20 cellular contexts compared by ENCODE assay signal in genomic region chr2:47128705-47129104, GRCh38. TPM values are rescaled to one million over a fixed set of nuclear protein-coding genes. Genes with fewer than 3 reads are reported as not detected.
DNase-seq lines count a peak whose midpoint lies in the region; ATAC-seq and TF ChIP-seq lines count a peak whose summit lies in the region.
"Had no signal": no experiment of that assay in that cellular context is flagged by ENCODE, and none has a peak within 500 bp of the region (broad histone marks: within the 10 kb centered on the region; RNA-seq: fewer than 3 reads in every experiment).

No MANE protein-coding gene starts in this region.

- H3K9me3 Mint-ChIP-seq in endodermal cell, result peaks cover 12% of the 10 kb centered on the region
- no peaks in the 10 kb centered on the region for H3K9me3 Mint-ChIP-seq in activated CD8-positive, alpha-beta T cell treated with anti-CD3 and anti-CD28 coated beads, Interleukin-2, amount 10 ng/mL, durations not matched to agents 7 days and 5 days (ENCODE audit: insufficient read depth)

- CTCF ChIA-PET in IMR-90 (lab: Yijun Ruan, JAX), result no interaction called here
- CTCF ChIA-PET in activated CD8-positive, alpha-beta T cell treated with anti-CD3 and anti-CD28 coated beads, Interleukin-2, amount 10 ng/mL, durations not matched to agents 7 days and 5 days (lab: Charles Lee), result interaction anchor here (0.6 kb wide), 1 partner anchor 142 kb away, joined by 3 read pairs; no protein-coding TSS in a partner anchor

- no peak overlapping the region for H2AK9ac ChIP-seq in IMR-90 (replicated peaks; ENCODE audit: low read depth, low read length, poor library complexity)

- no peak overlapping the region for H2BK120ac ChIP-seq in IMR-90 (ENCODE audit: low read depth, low read length)
- H2BK120ac ChIP-seq in neuronal stem cell (ENCODE audit: low read depth, low read length), result no peak overlapping the region

- WGBS in IMR-90 (ENCODE audit: extremely low coverage in 2 of 2, insufficient read length in 1 of 2), 2 experiments, result 100% methylated on average over 1 of the region's 2 CpGs; no CpG with 5 or more reads in 1 of the 2 experiments
- WGBS in endodermal cell (ENCODE audit: insufficient coverage in 1 of 2, insufficient read length in 1 of 2), 2 experiments, result 95 to 100% methylated on average over 1 to 2 of the region's 2 CpGs
- WGBS in neuronal stem cell (ENCODE audit: extremely low coverage in 2 of 2, insufficient read length in 2 of 2, insufficient replicate concordance in 1 of 2), 2 donors, result no CpG with 5 or more reads among the region's 2 CpGs

- peaks cover 18% of the 10 kb centered on the region for H3K4me1 Mint-ChIP-seq in endodermal cell
- no peaks in the 10 kb centered on the region for H3K4me1 Mint-ChIP-seq in activated CD8-positive, alpha-beta T cell treated with anti-CD3 and anti-CD28 coated beads, Interleukin-2, amount 10 ng/mL, durations not matched to agents 7 days and 5 days (ENCODE audit: low read depth)
- H3K4me1 Mint-ChIP-seq: CD4-positive, alpha-beta memory T cell had no signal

- H2AK5ac ChIP-seq in IMR-90 (ENCODE audit: low read depth, low read length) (0 out of 2 replicates have a peak overlapping the region, but pooled peaks have one; percentile 3), neuronal stem cell (ENCODE audit: low read depth, low read length) (no peak overlapping the region)

- H3K36me3 Mint-ChIP-seq in endodermal cell (ENCODE audit: low read depth), result peaks cover 4% of the 10 kb centered on the region
- H3K36me3 Mint-ChIP-seq in activated CD8-positive, alpha-beta T cell treated with anti-CD3 and anti-CD28 coated beads, Interleukin-2, amount 10 ng/mL, durations not matched to agents 7 days and 5 days (ENCODE audit: low read depth), result no peaks in the 10 kb centered on the region
- H3K36me3 Mint-ChIP-seq: CD4-positive, alpha-beta memory T cell had no signal

- no peak overlapping the region for H3K4me2 ChIP-seq in IMR-90 (ENCODE audit: low read depth, low read length)
- no peak overlapping the region for H3K4me2 ChIP-seq in neuronal stem cell (ENCODE audit: insufficient read depth, low read length, poor library complexity, severe bottlenecking)

- H3K27ac ChIP-seq in IMR-90 (ENCODE audit: insufficient read depth, low read length) (no peak overlapping the region), endodermal cell (ENCODE audit: low read depth, low read length) (no peak overlapping the region), neuronal stem cell (replicated peaks; ENCODE audit: low read length) (no peak overlapping the region)

- H4K8ac ChIP-seq in IMR-90 (ENCODE audit: low read depth in 2 of 2, low read length in 2 of 2), result no peak overlapping the region
- no peak overlapping the region for H4K8ac ChIP-seq in neuronal stem cell (ENCODE audit: low read depth, low read length)

- H3K23ac ChIP-seq in IMR-90 (ENCODE audit: low read depth, low read length) (no peak overlapping the region), neuronal stem cell (ENCODE audit: low read depth, low read length, poor library complexity) (no peak overlapping the region)

- TF ChIP-seq CTCF in IMR-90 (conservative IDR thresholded peaks at IDR 0.05; ENCODE audit: low read depth, low read length) (no peak), endodermal cell (conservative IDR thresholded peaks at IDR 0.05) (no peak)

- H3K4ac ChIP-seq in IMR-90 (ENCODE audit: low read depth, low read length) (no peak overlapping the region), neuronal stem cell (ENCODE audit: low read length) (no peak overlapping the region)

- H2BK12ac ChIP-seq in neuronal stem cell (ENCODE audit: low read length), result no peak overlapping the region

- ATAC-seq in IMR-90 (ENCODE audit: low read depth), result no peak
- no peak for ATAC-seq in activated CD8-positive, alpha-beta T cell treated with anti-CD3 and anti-CD28 coated beads, Interleukin-2, amount 10 ng/mL, durations not matched to agents 7 days and 5 days
- no peak for ATAC-seq in GM18858 (IDR thresholded peaks at IDR 0.05; ENCODE audit: unreplicated experiment)
- ATAC-seq: PC-3, SK-N-SH treated with all-trans-retinoic acid at 6 μM for 48 hours had no signal

- H3K9me3 ChIP-seq in IMR-90 (ENCODE audit: control insufficient read depth, insufficient read depth, low read length) (0 out of 2 replicates have a peak, but pooled peaks cover 2% of the 10 kb centered on the region), endodermal cell (ENCODE audit: control insufficient read depth, low read length) (no peaks in the 10 kb centered on the region), neuronal stem cell (replicated peaks in 1 of 2; ENCODE audit: control insufficient read depth in 2 of 2, insufficient read depth in 1 of 2, low read depth in 1 of 2, low read length in 2 of 2) (peaks cover 0 to 5% of the 10 kb centered on the region in 2 donors)

- no peak overlapping the region for H2BK15ac ChIP-seq in IMR-90 (ENCODE audit: low read depth, low read length)
- H2BK15ac ChIP-seq in neuronal stem cell (ENCODE audit: low read length), result peak overlapping the region; percentile 49

- H3K9me1 ChIP-seq in IMR-90 (ENCODE audit: insufficient read depth, low read length), result peaks cover 2% of the 10 kb centered on the region; the same call in 1 of the 2 replicates

- no peaks in the 10 kb centered on the region for H3K4me1 ChIP-seq in IMR-90 (ENCODE audit: control insufficient read depth, insufficient read depth, low read length)
- H3K4me1 ChIP-seq in endodermal cell (ENCODE audit: control insufficient read depth, insufficient read depth, low read length), result no peaks in the 10 kb centered on the region
- peaks cover 4% of the 10 kb centered on the region in 2 donors for H3K4me1 ChIP-seq in neuronal stem cell (ENCODE audit: control insufficient read depth in 2 of 2, insufficient read depth in 1 of 2, low read depth in 1 of 2, low read length in 2 of 2)

- no peaks in the 10 kb centered on the region for H4K20me1 ChIP-seq in IMR-90 (ENCODE audit: insufficient read depth, low read length)

- H2AFZ ChIP-seq in IMR-90 (replicated peaks; ENCODE audit: low read length, poor library complexity) (no peak overlapping the region), neuronal stem cell (ENCODE audit: low read length) (peak overlapping the region; percentile 43)

- peak overlapping the region; percentile 10 for H3K27ac Mint-ChIP-seq in endodermal cell
- no peak overlapping the region for H3K27ac Mint-ChIP-seq in activated CD8-positive, alpha-beta T cell treated with anti-CD3 and anti-CD28 coated beads, Interleukin-2, amount 10 ng/mL, durations not matched to agents 7 days and 5 days
- H3K27ac Mint-ChIP-seq: CD4-positive, alpha-beta memory T cell had no signal

- intact Hi-C loops in IMR-90 (cut with micrococcal nuclease), result loop anchor here (5.0 kb wide), 1 partner anchor 36 kb away; no protein-coding TSS in a partner anchor

- no peak overlapping the region for H4K5ac ChIP-seq in IMR-90 (ENCODE audit: low read depth, low read length)

- no peaks in the 10 kb centered on the region for H3K27me3 ChIP-seq in IMR-90 (ENCODE audit: control insufficient read depth, insufficient read depth, low read length)
- no peaks in the 10 kb centered on the region for H3K27me3 ChIP-seq in endodermal cell (ENCODE audit: control insufficient read depth, insufficient read depth, low read length, poor library complexity, severe bottlenecking)
- H3K27me3 ChIP-seq in neuronal stem cell (ENCODE audit: control insufficient read depth in 3 of 3, insufficient read depth in 3 of 3, low read depth in 1 of 3, low read length in 3 of 3), result no peaks in the 10 kb centered on the region

- no peak overlapping the region for H3K4me3 Mint-ChIP-seq in endodermal cell
- no peak overlapping the region for H3K4me3 Mint-ChIP-seq in activated CD8-positive, alpha-beta T cell treated with anti-CD3 and anti-CD28 coated beads, Interleukin-2, amount 10 ng/mL, durations not matched to agents 7 days and 5 days
- H3K4me3 Mint-ChIP-seq: CD4-positive, alpha-beta memory T cell had no signal

- H3K9ac ChIP-seq in IMR-90 (ENCODE audit: low read depth, low read length) (no peak overlapping the region), endodermal cell (ENCODE audit: extremely low read depth, low read length, poor library complexity, severe bottlenecking) (no peak overlapping the region), neuronal stem cell (ENCODE audit: low read depth, low read length, poor library complexity) (no peak overlapping the region)

- H2BK5ac ChIP-seq in IMR-90 (ENCODE audit: low read depth, low read length, poor library complexity, severe bottlenecking) (no peak overlapping the region), neuronal stem cell (ENCODE audit: low read length) (no peak overlapping the region)

- H2BK20ac ChIP-seq in IMR-90 (ENCODE audit: low read depth, low read length), result no peak overlapping the region

- POLR2A ChIA-PET in IMR-90 (lab: Charles Lee; ENCODE audit: unreplicated experiment), result no interaction called here
- POLR2A ChIA-PET in activated CD8-positive, alpha-beta T cell treated with anti-CD3 and anti-CD28 coated beads, Interleukin-2, amount 10 ng/mL, durations not matched to agents 7 days and 5 days (lab: Charles Lee), result no interaction called here

- H3K27me3 Mint-ChIP-seq in endodermal cell (ENCODE audit: insufficient read depth), result peaks cover 4% of the 10 kb centered on the region
- peaks cover 6% of the 10 kb centered on the region for H3K27me3 Mint-ChIP-seq in activated CD8-positive, alpha-beta T cell treated with anti-CD3 and anti-CD28 coated beads, Interleukin-2, amount 10 ng/mL, durations not matched to agents 7 days and 5 days (ENCODE audit: low read depth)

- H3K36me3 ChIP-seq in IMR-90 (ENCODE audit: control insufficient read depth, insufficient read depth, low read length) (peaks cover 1% of the 10 kb centered on the region; the same call in 1 of the 2 replicates), endodermal cell (ENCODE audit: control insufficient read depth, insufficient read depth, low read length) (no peaks in the 10 kb centered on the region), neuronal stem cell (replicated peaks in 1 of 2; ENCODE audit: control insufficient read depth in 2 of 2, insufficient read depth in 2 of 2, low read length in 2 of 2) (no peaks in the 10 kb centered on the region)

- dilution Hi-C loops in IMR-90 (cut with HindIII; ENCODE audit: low sequenced_read_pairs, unreplicated experiment), result no loop called here

- TF ChIP-seq POLR2A in IMR-90 (IDR thresholded peaks at IDR 0.05; ENCODE audit: low read depth, low read length), result no peak

- no peak overlapping the region for H3K18ac ChIP-seq in IMR-90 (ENCODE audit: low read depth, low read length)
- H3K18ac ChIP-seq in neuronal stem cell (ENCODE audit: low read length), result no peak overlapping the region

- no peak overlapping the region for H3K56ac ChIP-seq in IMR-90 (ENCODE audit: extremely low read depth, insufficient read depth, low read length)

- no peak for TF ChIP-seq RAD21 in IMR-90 (IDR thresholded peaks at IDR 0.05; ENCODE audit: low read length)

- in situ Hi-C loops in IMR-90 (cut with MboI; ENCODE audit: low sequenced_read_pairs), result no loop called here

- no peak overlapping the region for H3K14ac ChIP-seq in IMR-90 (replicated peaks; ENCODE audit: low read depth, low read length)
- no peak overlapping the region for H3K14ac ChIP-seq in neuronal stem cell (ENCODE audit: low read length)

- BruUV-seq in IMR-90 (replicated peaks; lab: Mats Ljungman, UMichigan), result no TSS peak

- DNase-seq in IMR-90 (no peak), endodermal cell (no peak), neuronal stem cell (ENCODE audit: low spot score) (no peak), DMS79 treated with DMSO at 0.1 percent for 48 hours (lab: John Stamatoyannopoulos, UW) (no peak)
- no peak for DNase-seq in activated CD8-positive, alpha-beta T cell treated with anti-CD3 and anti-CD28 coated beads, Interleukin-2, amount 10 ng/mL, durations not matched to agents 7 days and 5 days
- DNase-seq in stimulated activated CD4-positive, alpha-beta T cell treated with anti-CD3 and anti-CD28 coated beads, Interleukin-4, amount 100 ng/mL, for 1 hour, result no peak
- DNase-seq: C1 segment of cervical spinal cord; CD4-positive, alpha-beta memory T cell; DND-41; H7; KBM-7; MM.1S; NCI-H2029; NCI-H446; NCI-H524 treated with DMSO at 0.1 percent for 48 hours; NCI-H82; NK-92 treated with Interleukin-12 subunit alpha and Interleukin-12 subunit beta, amount 100 ng/mL, for 24 hours; PC-3 had no signal

- H3K79me1 ChIP-seq in IMR-90 (ENCODE audit: low read depth in 1 of 2, low read length in 2 of 2), result no peaks in the 10 kb centered on the region
- no peaks in the 10 kb centered on the region for H3K79me1 ChIP-seq in neuronal stem cell (ENCODE audit: low read depth, low read length)

- no peak overlapping the region for H4K91ac ChIP-seq in IMR-90 (ENCODE audit: insufficient read depth, low read depth, low read length)
- no peak overlapping the region for H4K91ac ChIP-seq in neuronal stem cell (ENCODE audit: low read depth, low read length, poor library complexity)

- H3K4me3 ChIP-seq in IMR-90 (ENCODE audit: insufficient read depth, low read depth, low read length) (no peak overlapping the region), endodermal cell (ENCODE audit: low read length) (no peak overlapping the region), neuronal stem cell (ENCODE audit: low read length in 2 of 2) (no peak overlapping the region)

RNA-seq across cellular contexts. Expression of gene STPG4, which starts 26.4 kb away (rescaled TPM):
- 0.18 and 0.28 TPM in 2 replicates for total RNA-seq in IMR-90 (2012; rRNA removed)
- 0.06 and 0.12 TPM in 2 replicates for polyA plus RNA-seq in IMR-90 (2012; rRNA removed)
- polyA plus RNA-seq in IMR-90 (2012; cell fraction: cytosol; rRNA removed), result not detected in 2 replicates
- 0.18 and 0.49 TPM in 2 replicates for polyA plus RNA-seq in IMR-90 (2012; cell fraction: nucleus; rRNA removed; ENCODE audit: low replicate concordance)
- total RNA-seq in endodermal cell, result under 1 TPM; 0.15 to 0.42 TPM
- not detected for polyA plus RNA-seq in endodermal cell (2013, experiment 1 of 2)
- polyA plus RNA-seq in endodermal cell (2013, experiment 2 of 2), result 0.25 TPM
- polyA plus RNA-seq in neuronal stem cell (2013, experiment 1 of 2), result not detected
- polyA plus RNA-seq in neuronal stem cell (2013, experiment 2 of 2), result 0.03 TPM
- under 1 TPM in 1 of 2 experiments, not detected in 1; 0.21 TPM for total RNA-seq in activated CD8-positive, alpha-beta T cell treated with anti-CD3 and anti-CD28 coated beads, Interleukin-2, amount 10 ng/mL, durations not matched to agents 7 days and 5 days
- total RNA-seq: H7 had no signal
- polyA plus RNA-seq: CD4-positive, alpha-beta memory T cell had no signal

RNA-seq across cellular contexts. Expression of gene CALM2, which starts 47.6 kb away (rescaled TPM):
- total RNA-seq in IMR-90 (2012; rRNA removed) (290 and 1,344 TPM in 2 replicates), endodermal cell (100 to 1,000 TPM; 430 TPM)
- 774 and 970 TPM in 2 replicates for polyA plus RNA-seq in IMR-90 (2012; rRNA removed)
- polyA plus RNA-seq in IMR-90 (2012; cell fraction: cytosol; rRNA removed), result 56.0 and 99.9 TPM in 2 replicates
- polyA plus RNA-seq in IMR-90 (2012; cell fraction: nucleus; rRNA removed; ENCODE audit: low replicate concordance), result 20.2 and 214 TPM in 2 replicates
- polyA plus RNA-seq in endodermal cell (2013, experiment 1 of 2), result 679 TPM
- polyA plus RNA-seq in endodermal cell (2013, experiment 2 of 2), result 697 TPM
- 755 TPM for polyA plus RNA-seq in neuronal stem cell (2013, experiment 1 of 2)
- 761 TPM for polyA plus RNA-seq in neuronal stem cell (2013, experiment 2 of 2)
- total RNA-seq in activated CD8-positive, alpha-beta T cell treated with anti-CD3 and anti-CD28 coated beads, Interleukin-2, amount 10 ng/mL, durations not matched to agents 7 days and 5 days, result 100 to 1,000 TPM; 439 to 472 TPM
